In the genomic region with DNA sequence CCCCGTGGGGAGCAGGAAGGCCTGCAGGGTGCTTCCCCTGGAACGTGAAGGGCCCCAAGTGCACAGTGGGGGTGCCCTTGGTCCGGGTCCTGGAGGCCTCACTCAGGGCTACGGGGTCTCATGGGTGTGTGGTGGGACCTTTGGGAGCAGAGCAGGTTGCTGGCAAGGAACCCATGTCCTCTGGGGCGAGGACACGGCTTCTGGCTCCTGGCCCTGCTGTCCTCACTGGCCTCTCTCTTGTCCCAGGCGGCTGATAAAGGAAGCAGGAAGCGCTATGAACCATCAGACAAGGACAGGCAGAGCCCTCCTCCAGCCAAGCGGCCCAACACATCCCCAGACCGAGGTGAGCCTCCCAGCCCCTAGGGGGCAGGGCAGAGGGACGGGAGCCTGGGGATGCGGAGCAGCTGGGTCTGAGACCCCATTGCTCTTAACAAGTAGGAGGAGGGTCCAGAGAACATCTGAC, we compare ENCODE assay signal across 1 cellular context.
TF ChIP-seq lines count a peak whose summit lies in the region.

No MANE protein-coding gene starts in this region.

TF ChIP-seq in GM12878, 131 proteins besides CTCF, POLR2A, EP300 and RAD21:
- TF ChIP-seq KAT2A (conservative IDR thresholded peaks at IDR 0.05; ENCODE audit: control insufficient read depth, low read depth, low read length), result no peak
- TF ChIP-seq CBX5 (IDR thresholded peaks at IDR 0.05; ENCODE audit: low read depth), result no peak
- no peak for TF ChIP-seq RBBP5 (conservative IDR thresholded peaks at IDR 0.05)
- no peak for TF ChIP-seq BCL3 (IDR thresholded peaks at IDR 0.05; ENCODE audit: borderline replicate concordance, insufficient read depth, low read depth, low read length, poor library complexity, severe bottlenecking)
